1 cellular context compared by ENCODE assay signal in the genomic region with DNA sequence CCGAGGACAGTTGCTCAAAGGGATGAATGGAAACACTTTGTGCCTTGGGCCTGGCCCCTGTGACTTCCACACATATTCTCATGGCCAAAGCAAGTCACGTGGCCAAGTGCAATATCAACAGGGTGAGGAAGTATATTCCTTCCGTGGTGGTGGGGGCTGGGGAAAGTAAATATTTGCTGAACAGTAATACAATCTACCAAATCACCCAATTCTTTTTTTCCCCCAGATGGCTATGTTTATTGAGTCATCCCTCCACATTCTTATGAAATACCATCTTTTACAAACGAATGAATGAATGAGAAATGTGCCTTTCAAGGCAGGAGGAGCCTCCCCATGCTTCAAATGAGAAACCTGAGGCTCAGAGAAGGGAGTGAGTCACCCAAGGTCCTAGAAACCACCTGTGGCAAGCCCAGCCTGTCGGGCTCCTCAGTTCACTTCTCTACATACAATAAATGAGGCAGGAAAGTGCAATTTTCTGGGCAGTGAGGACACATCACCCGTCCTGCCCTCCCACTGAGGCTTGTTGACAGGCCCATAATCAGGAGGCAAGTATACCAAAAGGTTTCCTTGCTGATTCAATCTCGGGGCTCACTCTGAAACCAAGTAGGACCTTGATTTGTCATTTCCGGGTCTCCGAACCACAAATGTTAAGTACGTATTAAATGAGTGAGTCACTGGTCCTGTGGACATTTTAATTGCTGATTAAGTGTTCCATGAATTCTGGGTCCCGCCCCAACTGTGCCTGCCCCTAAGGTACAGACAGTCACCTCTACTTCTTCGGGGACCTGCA.
TF ChIP-seq lines count a peak whose summit lies in the region.

No MANE protein-coding gene starts in this region.

TF ChIP-seq in GM23338, 12 proteins besides CTCF, POLR2A, EP300 and RAD21 (continued from another document):
- TF ChIP-seq, protein P1, sequence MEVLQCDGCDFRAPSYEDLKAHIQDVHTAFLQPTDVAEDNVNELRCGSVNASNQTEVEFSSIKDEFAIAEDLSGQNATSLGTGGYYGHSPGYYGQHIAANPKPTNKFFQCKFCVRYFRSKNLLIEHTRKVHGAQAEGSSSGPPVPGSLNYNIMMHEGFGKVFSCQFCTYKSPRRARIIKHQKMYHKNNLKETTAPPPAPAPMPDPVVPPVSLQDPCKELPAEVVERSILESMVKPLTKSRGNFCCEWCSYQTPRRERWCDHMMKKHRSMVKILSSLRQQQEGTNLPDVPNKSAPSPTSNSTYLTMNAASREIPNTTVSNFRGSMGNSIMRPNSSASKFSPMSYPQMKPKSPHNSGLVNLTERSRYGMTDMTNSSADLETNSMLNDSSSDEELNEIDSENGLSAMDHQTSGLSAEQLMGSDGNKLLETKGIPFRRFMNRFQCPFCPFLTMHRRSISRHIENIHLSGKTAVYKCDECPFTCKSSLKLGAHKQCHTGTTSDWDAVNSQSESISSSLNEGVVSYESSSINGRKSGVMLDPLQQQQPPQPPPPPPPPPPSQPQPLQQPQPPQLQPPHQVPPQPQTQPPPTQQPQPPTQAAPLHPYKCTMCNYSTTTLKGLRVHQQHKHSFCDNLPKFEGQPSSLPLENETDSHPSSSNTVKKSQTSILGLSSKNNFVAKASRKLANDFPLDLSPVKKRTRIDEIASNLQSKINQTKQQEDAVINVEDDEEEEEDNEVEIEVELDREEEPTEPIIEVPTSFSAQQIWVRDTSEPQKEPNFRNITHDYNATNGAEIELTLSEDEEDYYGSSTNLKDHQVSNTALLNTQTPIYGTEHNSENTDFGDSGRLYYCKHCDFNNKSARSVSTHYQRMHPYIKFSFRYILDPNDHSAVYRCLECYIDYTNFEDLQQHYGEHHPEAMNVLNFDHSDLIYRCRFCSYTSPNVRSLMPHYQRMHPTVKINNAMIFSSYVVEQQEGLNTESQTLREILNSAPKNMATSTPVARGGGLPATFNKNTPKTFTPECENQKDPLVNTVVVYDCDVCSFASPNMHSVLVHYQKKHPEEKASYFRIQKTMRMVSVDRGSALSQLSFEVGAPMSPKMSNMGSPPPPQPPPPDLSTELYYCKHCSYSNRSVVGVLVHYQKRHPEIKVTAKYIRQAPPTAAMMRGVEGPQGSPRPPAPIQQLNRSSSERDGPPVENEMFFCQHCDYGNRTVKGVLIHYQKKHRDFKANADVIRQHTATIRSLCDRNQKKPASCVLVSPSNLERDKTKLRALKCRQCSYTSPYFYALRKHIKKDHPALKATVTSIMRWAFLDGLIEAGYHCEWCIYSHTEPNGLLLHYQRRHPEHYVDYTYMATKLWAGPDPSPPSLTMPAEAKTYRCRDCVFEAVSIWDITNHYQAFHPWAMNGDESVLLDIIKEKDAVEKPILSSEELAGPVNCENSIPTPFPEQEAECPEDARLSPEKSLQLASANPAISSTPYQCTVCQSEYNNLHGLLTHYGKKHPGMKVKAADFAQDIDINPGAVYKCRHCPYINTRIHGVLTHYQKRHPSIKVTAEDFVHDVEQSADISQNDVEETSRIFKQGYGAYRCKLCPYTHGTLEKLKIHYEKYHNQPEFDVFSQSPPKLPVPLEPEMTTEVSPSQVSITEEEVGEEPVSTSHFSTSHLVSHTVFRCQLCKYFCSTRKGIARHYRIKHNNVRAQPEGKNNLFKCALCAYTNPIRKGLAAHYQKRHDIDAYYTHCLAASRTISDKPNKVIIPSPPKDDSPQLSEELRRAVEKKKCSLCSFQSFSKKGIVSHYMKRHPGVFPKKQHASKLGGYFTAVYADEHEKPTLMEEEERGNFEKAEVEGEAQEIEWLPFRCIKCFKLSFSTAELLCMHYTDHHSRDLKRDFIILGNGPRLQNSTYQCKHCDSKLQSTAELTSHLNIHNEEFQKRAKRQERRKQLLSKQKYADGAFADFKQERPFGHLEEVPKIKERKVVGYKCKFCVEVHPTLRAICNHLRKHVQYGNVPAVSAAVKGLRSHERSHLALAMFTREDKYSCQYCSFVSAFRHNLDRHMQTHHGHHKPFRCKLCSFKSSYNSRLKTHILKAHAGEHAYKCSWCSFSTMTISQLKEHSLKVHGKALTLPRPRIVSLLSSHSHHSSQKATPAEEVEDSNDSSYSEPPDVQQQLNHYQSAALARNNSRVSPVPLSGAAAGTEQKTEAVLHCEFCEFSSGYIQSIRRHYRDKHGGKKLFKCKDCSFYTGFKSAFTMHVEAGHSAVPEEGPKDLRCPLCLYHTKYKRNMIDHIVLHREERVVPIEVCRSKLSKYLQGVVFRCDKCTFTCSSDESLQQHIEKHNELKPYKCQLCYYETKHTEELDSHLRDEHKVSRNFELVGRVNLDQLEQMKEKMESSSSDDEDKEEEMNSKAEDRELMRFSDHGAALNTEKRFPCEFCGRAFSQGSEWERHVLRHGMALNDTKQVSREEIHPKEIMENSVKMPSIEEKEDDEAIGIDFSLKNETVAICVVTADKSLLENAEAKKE (CRISPR knock-in tag; IDR thresholded peaks at IDR 0.05): no peak
- no peak for TF ChIP-seq STAT1 (IDR thresholded peaks at IDR 0.05; ENCODE audit: unreplicated experiment)
